Comparison of ENCODE assay signal across 20 cellular contexts in genomic region chr12:89412665-89413064, GRCh38.
DNase-seq lines count a peak whose midpoint lies in the region; ATAC-seq, FAIRE-seq and TF ChIP-seq lines count a peak whose summit lies in the region.
"Had no signal": no experiment of that assay in that cellular context is flagged by ENCODE, and none has a peak within 500 bp of the region (broad histone marks: within the 10 kb centered on the region; RNA-seq: fewer than 3 reads in every experiment).

No MANE protein-coding gene starts in this region.

- DNase-seq in H1 (ENCODE audit: low read depth in 1 of 2, low spot score in 2 of 2) (no peak), esophagus muscularis mucosa (ENCODE audit: extremely low spot score) (peak; percentile 24), NCI-H187 (lab: John Stamatoyannopoulos, UW) (no peak), thyroid gland (no peak)
- DNase-seq in activated CD8-positive, alpha-beta T cell treated with anti-CD3 and anti-CD28 coated beads for 36 hours: no peak
- DNase-seq: CD4-positive, alpha-beta T cell; CD8-positive, alpha-beta memory T cell; DMS53; DMS79 treated with DMSO at 0.1 percent for 48 hours; GM23248; H9; HFFc6 had no signal

- no peaks in the 10 kb centered on the region for H3K36me3 Mint-ChIP-seq in activated CD8-positive, alpha-beta T cell treated with anti-CD3 and anti-CD28 coated beads for 36 hours (ENCODE audit: low read depth)
- H3K36me3 Mint-ChIP-seq: CD14-positive monocyte had no signal

- no peaks in the 10 kb centered on the region for H3K9me3 Mint-ChIP-seq in activated CD8-positive, alpha-beta T cell treated with anti-CD3 and anti-CD28 coated beads for 36 hours
- H3K9me3 Mint-ChIP-seq: CD4-positive, alpha-beta T cell; HFFc6 had no signal

- H4K5ac ChIP-seq in H1 (ENCODE audit: insufficient read length, low read depth, low read length): no peak overlapping the region

- TF ChIP-seq CTCF in HEK293 (tag by site-specific recombination; IDR thresholded peaks at IDR 0.05) (no peak), H1 (IDR thresholded peaks at IDR 0.05; ENCODE audit: control extremely low read depth in 1 of 3, insufficient read depth in 1 of 3, low read depth in 1 of 3, low read length in 3 of 3) (no peak), esophagus muscularis mucosa (IDR thresholded peaks at IDR 0.05) (no peak), thyroid gland (IDR thresholded peaks at IDR 0.05) (no peak)
- no peak for TF ChIP-seq CTCF in activated CD8-positive, alpha-beta T cell treated with anti-CD3 and anti-CD28 coated beads for 36 hours (IDR thresholded peaks at IDR 0.05)

- H2BK15ac ChIP-seq in H1 (ENCODE audit: low read length): no peak overlapping the region

- no peak overlapping the region for H3K4me2 ChIP-seq in H1 (ENCODE audit: insufficient read depth in 1 of 2, low read depth in 2 of 2, low read length in 2 of 2)

- no peak overlapping the region for H2BK12ac ChIP-seq in H1 (ENCODE audit: low read depth, low read length)

- H2BK120ac ChIP-seq in H1 (replicated peaks; ENCODE audit: low read depth, low read length): no peak overlapping the region

- no peak overlapping the region for H3K9ac ChIP-seq in H1 (replicated peaks in 1 of 4; ENCODE audit: extremely low read depth in 1 of 4, low read depth in 3 of 4, low read length in 3 of 4)
- H3K9ac ChIP-seq: BLaER1 treated with 17β-estradiol and CSF1 and Interleukin-3, amounts not matched to agents 10 nM and 100 nM; GM23248 had no signal

- no peaks in the 10 kb centered on the region for H3K79me1 ChIP-seq in H1 (ENCODE audit: low read depth, low read length)

- no peaks in the 10 kb centered on the region for H4K20me1 ChIP-seq in H1 (replicated peaks in 1 of 2; ENCODE audit: control insufficient read depth in 1 of 2, insufficient read depth in 2 of 2, low read length in 2 of 2)
- H4K20me1 ChIP-seq: BLaER1 treated with 17β-estradiol and CSF1 and Interleukin-3, amounts not matched to agents 10 nM and 100 nM had no signal

- no peaks in the 10 kb centered on the region for H3K9me3 ChIP-seq in HEK293 (ENCODE audit: control insufficient read depth, insufficient read depth, low read depth, low read length)
- no peaks in the 10 kb centered on the region for H3K9me3 ChIP-seq in H1 (ENCODE audit: insufficient read depth in 2 of 2, low read depth in 1 of 2, low read length in 1 of 2)
- no peaks in the 10 kb centered on the region for H3K9me3 ChIP-seq in esophagus muscularis mucosa
- no peaks in the 10 kb centered on the region for H3K9me3 ChIP-seq in thyroid gland

- peak overlapping the region; percentile 83; the same call in 1 of the 2 replicates for H2AK5ac ChIP-seq in H1 (ENCODE audit: low read depth, low read length)

- no peak overlapping the region for H3K23ac ChIP-seq in H1 (ENCODE audit: insufficient read length)

- 93% methylated on average over 3 of the region's 6 CpGs; no CpG with 5 or more reads in 1 of the 2 experiments for WGBS in H1 (ENCODE audit: extremely low coverage in 1 of 2, insufficient coverage in 1 of 2, insufficient read length in 1 of 2, insufficient replicate concordance in 2 of 2, low coverage in 1 of 2, low lambda C conversion rate in 2 of 2, missing lambda C conversion rate in 1 of 2), 2 experiments
- 96% methylated on average over 6 of the region's 6 CpGs for WGBS in esophagus muscularis mucosa
- 94 to 95% methylated on average over 6 of the region's 6 CpGs for WGBS in thyroid gland, 2 donors

- H3K4ac ChIP-seq in H1 (replicated peaks; ENCODE audit: insufficient read length, low read depth, low read length): no peak overlapping the region

- H3K23me2 ChIP-seq in H1 (ENCODE audit: low read depth, low read length): no peaks in the 10 kb centered on the region

- ATAC-seq in activated CD8-positive, alpha-beta T cell treated with anti-CD3 and anti-CD28 coated beads for 36 hours: no peak
- ATAC-seq: HCT116 had no signal

- TF ChIP-seq POLR2A in H1 (IDR thresholded peaks at IDR 0.05; ENCODE audit: control extremely low read depth in 1 of 2, low read depth in 2 of 2, low read length in 2 of 2): no peak
- TF ChIP-seq POLR2A in esophagus muscularis mucosa (IDR thresholded peaks at IDR 0.05; ENCODE audit: low read depth): no peak
- TF ChIP-seq POLR2A in thyroid gland (IDR thresholded peaks at IDR 0.05): no peak

- no peaks in the 10 kb centered on the region for H3K36me3 ChIP-seq in HEK293 (ENCODE audit: control insufficient read depth in 2 of 2, insufficient read depth in 1 of 2, low read length in 2 of 2)
- no peaks in the 10 kb centered on the region for H3K36me3 ChIP-seq in H1 (ENCODE audit: control insufficient read depth in 2 of 4, insufficient read depth in 4 of 4, low read length in 3 of 4)
- H3K36me3 ChIP-seq in esophagus muscularis mucosa: no peaks in the 10 kb centered on the region
- H3K36me3 ChIP-seq in thyroid gland: no peaks in the 10 kb centered on the region
- H3K36me3 ChIP-seq: BLaER1 treated with 17β-estradiol and CSF1 and Interleukin-3, amounts not matched to agents 10 nM and 100 nM had no signal

- TF ChIP-seq RAD21 in H1 (IDR thresholded peaks at IDR 0.05 in 1 of 2, conservative IDR thresholded peaks at IDR 0.05 in 1 of 2; ENCODE audit: low read depth in 2 of 2, low read length in 2 of 2): no peak

- no peak overlapping the region for H3K56ac ChIP-seq in H1 (replicated peaks; ENCODE audit: insufficient read length, low read depth, low read length)

- no peak overlapping the region for H3K4me3 Mint-ChIP-seq in activated CD8-positive, alpha-beta T cell treated with anti-CD3 and anti-CD28 coated beads for 36 hours
- H3K4me3 Mint-ChIP-seq: B cell; CD14-positive monocyte; CD4-positive, alpha-beta T cell; CD8-positive, alpha-beta memory T cell; H9; HFFc6 had no signal

- intact Hi-C loops in esophagus muscularis mucosa (cut with DNase I) (no loop called here), thyroid gland (cut with DNase I) (no loop called here)
- intact Hi-C loops in activated CD8-positive, alpha-beta T cell treated with anti-CD3 and anti-CD28 coated beads for 36 hours (cut with micrococcal nuclease): no loop called here

- CTCF ChIA-PET in HEK293 (lab: Yijun Ruan, JAX): interaction anchor here (0.6 kb wide), 1 partner anchor 313 kb away, joined by 3 read pairs; no protein-coding TSS in a partner anchor
- CTCF ChIA-PET in H1 (lab: Charles Lee; ENCODE audit: partially characterized antibody): interaction anchor here (0.6 to 1.2 kb wide), 3 partner anchors 16 to 89 kb away, joined by 3 to 4 read pairs (median 3); no protein-coding TSS in a partner anchor
- CTCF ChIA-PET in activated CD8-positive, alpha-beta T cell treated with anti-CD3 and anti-CD28 coated beads for 36 hours (lab: Charles Lee): interaction anchor here (1.5 kb wide), 1 partner anchor 10 kb away, joined by 3 read pairs; no protein-coding TSS in a partner anchor

- H3K27ac Mint-ChIP-seq in activated CD8-positive, alpha-beta T cell treated with anti-CD3 and anti-CD28 coated beads for 36 hours: no peak overlapping the region
- H3K27ac Mint-ChIP-seq: B cell; CD4-positive, alpha-beta T cell; CD8-positive, alpha-beta memory T cell; HFFc6 had no signal

- no peak overlapping the region; the same call in 1 of the 2 replicates for H3K18ac ChIP-seq in H1 (ENCODE audit: extremely low read depth, low read length)

- H4K8ac ChIP-seq in H1 (ENCODE audit: extremely low read depth, insufficient read depth, low read length): no peak overlapping the region

- H3K27ac ChIP-seq in HEK293 (ENCODE audit: extremely low read depth, low read depth, low read length) (no peak overlapping the region), H1 (ENCODE audit: low read depth, low read length) (no peak overlapping the region), esophagus muscularis mucosa (replicated peaks in 1 of 4) (no peak overlapping the region), thyroid gland (no peak overlapping the region)
- H3K27ac ChIP-seq: BLaER1 treated with 17β-estradiol and CSF1 and Interleukin-3, amounts not matched to agents 10 nM and 100 nM; GM23248 had no signal

- H3K27me3 Mint-ChIP-seq in activated CD8-positive, alpha-beta T cell treated with anti-CD3 and anti-CD28 coated beads for 36 hours: no peaks in the 10 kb centered on the region
- H3K27me3 Mint-ChIP-seq: B cell; CD4-positive, alpha-beta T cell had no signal

- H2AFZ ChIP-seq in H1 (ENCODE audit: low read length): no peak overlapping the region
- H2AFZ ChIP-seq: GM23248 had no signal

- POLR2A ChIA-PET in HEK293 (lab: Yijun Ruan, JAX): no interaction called here
- POLR2A ChIA-PET in H1 (lab: Charles Lee; ENCODE audit: partially characterized antibody): no interaction called here
- POLR2A ChIA-PET in activated CD8-positive, alpha-beta T cell treated with anti-CD3 and anti-CD28 coated beads for 36 hours (lab: Charles Lee): interaction anchor here (0.6 kb wide), 1 partner anchor 14 kb away, joined by 3 read pairs; no protein-coding TSS in a partner anchor

- H3K14ac ChIP-seq in H1 (ENCODE audit: insufficient read length): no peak overlapping the region

- FAIRE-seq in H1 (lab: Jason Lieb, UNC): no peak
- FAIRE-seq: D721Med, GM12891, GM19239 had no signal

- H3K4me1 ChIP-seq in HEK293 (ENCODE audit: control insufficient read depth, insufficient read depth, low read length) (no peaks in the 10 kb centered on the region), H1 (replicated peaks in 1 of 4; ENCODE audit: control insufficient read depth in 3 of 4, insufficient read depth in 4 of 4, low read length in 3 of 4) (peaks cover 2 to 9% (median 3%) of the 10 kb centered on the region in 4 experiments; a peak in 4 of 7 replicates), esophagus muscularis mucosa (peaks cover 0 to 25% (median 17%) of the 10 kb centered on the region in 4 donors), thyroid gland (no peaks in the 10 kb centered on the region)

- H3K4me3 ChIP-seq in HEK293 (ENCODE audit: low read depth, low read length) (no peak overlapping the region), H1 (ENCODE audit: extremely low read depth in 1 of 4, insufficient read depth in 2 of 4, low read depth in 3 of 4, low read length in 4 of 4) (no peak overlapping the region), esophagus muscularis mucosa (no peak overlapping the region), thyroid gland (replicated peaks in 1 of 3) (no peak overlapping the region)
- H3K4me3 ChIP-seq: BLaER1 treated with 17β-estradiol and CSF1 and Interleukin-3, amounts not matched to agents 10 nM and 100 nM; GM23248 had no signal

- no peak overlapping the region for H2BK5ac ChIP-seq in H1 (ENCODE audit: low read depth, low read length)

- no peak overlapping the region for H2BK20ac ChIP-seq in H1 (ENCODE audit: low read length)

- no peaks in the 10 kb centered on the region for H3K79me2 ChIP-seq in H1 (ENCODE audit: control insufficient read depth in 1 of 2, insufficient read depth in 2 of 2, low read length in 2 of 2)

- no peak overlapping the region for H4K91ac ChIP-seq in H1 (replicated peaks; ENCODE audit: insufficient read length, low read length)

- H3K4me1 Mint-ChIP-seq in activated CD8-positive, alpha-beta T cell treated with anti-CD3 and anti-CD28 coated beads for 36 hours (ENCODE audit: low read depth): no peaks in the 10 kb centered on the region
- H3K4me1 Mint-ChIP-seq: B cell; CD8-positive, alpha-beta memory T cell had no signal

- no peak for TF ChIP-seq EP300 in H1 (IDR thresholded peaks at IDR 0.05; ENCODE audit: borderline replicate concordance in 1 of 2, low read depth in 2 of 2, low read length in 2 of 2)
- TF ChIP-seq EP300 in esophagus muscularis mucosa (IDR thresholded peaks at IDR 0.05): no peak

- H3K27me3 ChIP-seq in H1 (replicated peaks in 1 of 4; ENCODE audit: control insufficient read depth in 3 of 4, extremely low read depth in 1 of 4, insufficient read depth in 3 of 4, low read length in 3 of 4) (no peaks in the 10 kb centered on the region), esophagus muscularis mucosa (no peaks in the 10 kb centered on the region), thyroid gland (no peaks in the 10 kb centered on the region)
- H3K27me3 ChIP-seq: BLaER1 treated with 17β-estradiol and CSF1 and Interleukin-3, amounts not matched to agents 10 nM and 100 nM had no signal
